In the genomic region with DNA sequence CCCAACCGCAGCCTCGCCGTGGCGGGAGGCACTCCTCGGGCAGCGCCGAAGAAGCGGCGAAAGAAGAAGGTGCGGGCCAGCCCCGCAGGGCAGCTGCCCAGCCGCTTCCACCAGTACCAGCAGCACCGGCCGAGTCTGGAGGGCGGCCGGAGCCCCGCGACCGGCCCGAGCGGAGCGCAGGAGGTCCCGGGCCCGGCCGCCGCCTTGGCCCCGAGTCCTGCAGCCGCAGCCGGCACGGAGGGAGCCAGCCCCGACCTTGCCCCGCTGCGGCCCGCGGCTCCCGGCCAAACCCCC, we compare ENCODE assay signal across 8 cellular contexts. TPM values are rescaled to one million over a fixed set of nuclear protein-coding genes. Genes with fewer than 3 reads are reported as not detected.
A peak's percentile ranks its signal among the peaks of the same experiment; 100 is the strongest.
DNase-seq lines count a peak whose midpoint lies in the region; ATAC-seq and TF ChIP-seq lines count a peak whose summit lies in the region.

No MANE protein-coding gene starts in this region.

- peaks cover 35% of the 10 kb centered on the region for H3K36me3 Mint-ChIP-seq in activated CD4-positive, alpha-beta T cell treated with anti-CD3 and anti-CD28 coated beads, Interleukin-2, amount 10 ng/mL, durations not matched to agents 24 days and 14 days (ENCODE audit: low read depth)

- H3K36me3 ChIP-seq in adrenal gland (replicated peaks in 1 of 2) (peaks cover 0 to 32% of the 10 kb centered on the region in 2 donors), tibial artery (peaks cover 26 to 37% (median 31%) of the 10 kb centered on the region in 3 donors)

- H3K27ac Mint-ChIP-seq in activated CD4-positive, alpha-beta T cell treated with anti-CD3 and anti-CD28 coated beads, Interleukin-2, amount 10 ng/mL, durations not matched to agents 24 days and 14 days, result peak overlapping the region; percentile 98

- intact Hi-C loops in activated CD4-positive, alpha-beta T cell treated with anti-CD3 and anti-CD28 coated beads, Interleukin-2, amount 10 ng/mL, durations not matched to agents 24 days and 14 days (cut with micrococcal nuclease), result loop anchor here (1.0 to 10.0 kb wide), 8 partner anchors 18 to 1926 kb away; a partner anchor contains a TSS
- intact Hi-C loops in adrenal gland (cut with DNase I) (loop anchor here in 1 of 2 donors (5.0 kb wide), 1 partner anchor 44 kb away; no protein-coding TSS in a partner anchor), tibial artery (cut with DNase I; ENCODE audit: low total_unique reads) (loop anchor here (2.0 to 5.0 kb wide), 3 partner anchors 46 to 99 kb away; no protein-coding TSS in a partner anchor)

- TF ChIP-seq CTCF in adrenal gland (IDR thresholded peaks at IDR 0.05) (peak in 1 of 6 experiments; percentile 11), tibial artery (IDR thresholded peaks at IDR 0.05) (no peak)

- DNase-seq in activated CD4-positive, alpha-beta T cell treated with anti-CD3 and anti-CD28 coated beads, Interleukin-2, amount 10 ng/mL, durations not matched to agents 24 days and 14 days, result no peak
- no peak for DNase-seq in activated CD4-positive, alpha-beta T cell treated with anti-CD3 and anti-CD28 coated beads, Interleukin-2, amount 50 U/mL, for 1 hour
- DNase-seq in adrenal gland (no peak), tibial artery (no peak), glomerular visceral epithelial cell (ENCODE audit: extremely low spot score) (no peak), DMS153 (lab: John Stamatoyannopoulos, UW) (no peak)

- H3K27me3 ChIP-seq in adrenal gland (no peaks in the 10 kb centered on the region), layer of hippocampus (ENCODE audit: control insufficient read depth, insufficient read depth, low read length) (no peaks in the 10 kb centered on the region), tibial artery (no peaks in the 10 kb centered on the region)

- H3K4me1 ChIP-seq in adrenal gland (replicated peaks in 1 of 2) (peaks cover 15 to 33% of the 10 kb centered on the region in 2 donors), tibial artery (peaks cover 0 to 38% (median 24%) of the 10 kb centered on the region in 4 donors)

- H3K27me3 Mint-ChIP-seq in activated CD4-positive, alpha-beta T cell treated with anti-CD3 and anti-CD28 coated beads, Interleukin-2, amount 10 ng/mL, durations not matched to agents 24 days and 14 days, result no peaks in the 10 kb centered on the region

- H3K4me3 Mint-ChIP-seq in activated CD4-positive, alpha-beta T cell treated with anti-CD3 and anti-CD28 coated beads, Interleukin-2, amount 10 ng/mL, durations not matched to agents 24 days and 14 days, result peak overlapping the region; percentile 89

- no peak for TF ChIP-seq POLR2A in adrenal gland (IDR thresholded peaks at IDR 0.05)

- H3K4me1 Mint-ChIP-seq in activated CD4-positive, alpha-beta T cell treated with anti-CD3 and anti-CD28 coated beads, Interleukin-2, amount 10 ng/mL, durations not matched to agents 24 days and 14 days, result peaks cover 26% of the 10 kb centered on the region

- peaks cover 3% of the 10 kb centered on the region for H3K9me3 Mint-ChIP-seq in activated CD4-positive, alpha-beta T cell treated with anti-CD3 and anti-CD28 coated beads, Interleukin-2, amount 10 ng/mL, durations not matched to agents 24 days and 14 days

- H3K27ac ChIP-seq in adrenal gland (peak overlapping the region; percentile 98 to 100 (median 100)), layer of hippocampus (ENCODE audit: low read depth, low read length) (peak overlapping the region; percentile 100), tibial artery (peak overlapping the region; percentile 99 to 100)

- no peaks in the 10 kb centered on the region for H3K9me3 ChIP-seq in adrenal gland (replicated peaks in 1 of 3)
- H3K9me3 ChIP-seq in tibial artery, result no peaks in the 10 kb centered on the region

- ATAC-seq in HG03460 (IDR thresholded peaks at IDR 0.05; ENCODE audit: unreplicated experiment), result peak; percentile 11

- WGBS in adrenal gland, 4 donors, result 0 to 1% methylated on average over 34 to 36 of the region's 36 CpGs; no CpG with 5 or more reads in 2 of the 4 donors

- H3K4me3 ChIP-seq in adrenal gland, result peak overlapping the region; percentile 87 to 99 (median 97)
- peak overlapping the region; percentile 90 to 99 for H3K4me3 ChIP-seq in tibial artery

RNA-seq across cellular contexts. Expression of a gene that starts 0.5 kb away (rescaled TPM):
- 48.3 and 51.2 TPM in 2 replicates for total RNA-seq in activated CD4-positive, alpha-beta T cell treated with anti-CD3 and anti-CD28 coated beads, Interleukin-2, amount 10 ng/mL, durations not matched to agents 24 days and 14 days
- 100 to 1,000 TPM; 135 to 359 (median 279) TPM for total RNA-seq in adrenal gland
- 100 to 1,000 TPM in 1 of 3 donors, 10 to 100 TPM in 2; 65.5 to 116 (median 86.3) TPM for polyA plus RNA-seq in adrenal gland

RNA-seq across cellular contexts. Expression of a gene that starts 36.8 kb away (rescaled TPM):
- total RNA-seq in activated CD4-positive, alpha-beta T cell treated with anti-CD3 and anti-CD28 coated beads, Interleukin-2, amount 10 ng/mL, durations not matched to agents 24 days and 14 days, result 0.05 TPM in 1 of 2 replicates, not detected in the other
- total RNA-seq in adrenal gland, result 1 to 10 TPM in 2 of 8 donors, under 1 TPM in 5, not detected in 1; 0.26 to 2.2 (median 0.75) TPM
- 1 to 10 TPM in 1 of 3 donors, under 1 TPM in 2; 0.72 to 1.4 (median 0.91) TPM for polyA plus RNA-seq in adrenal gland
